Comparison of ENCODE assay signal across 8 cellular contexts in genomic region chr10:119177708-119178370, GRCh38. TPM values are rescaled to one million over a fixed set of nuclear protein-coding genes. Genes with fewer than 3 reads are reported as not detected.
DNase-seq lines count a peak whose midpoint lies in the region; ATAC-seq and TF ChIP-seq lines count a peak whose summit lies in the region.

No MANE protein-coding gene starts in this region.

- peaks cover 36% of the 10 kb centered on the region for H3K36me3 Mint-ChIP-seq in GM23338 (ENCODE audit: low read depth)
- H3K36me3 Mint-ChIP-seq in naive thymus-derived CD4-positive, alpha-beta T cell: peaks cover 0 to 13% (median 5%) of the 10 kb centered on the region in 5 donors

- TF ChIP-seq CTCF in GM23338 (conservative IDR thresholded peaks at IDR 0.05; ENCODE audit: low read depth in 2 of 2): no peak

- CTCF ChIA-PET in naive thymus-derived CD4-positive, alpha-beta T cell (lab: Charles Lee): no interaction called here

- H3K4me2 ChIP-seq in BLaER1 (peak overlapping the region; percentile 69), GM23338 (peak overlapping the region; percentile 95)

- peaks cover 19% of the 10 kb centered on the region for H4K20me1 ChIP-seq in BLaER1
- H4K20me1 ChIP-seq in GM23338 (replicated peaks; ENCODE audit: insufficient read depth): peaks cover 6% of the 10 kb centered on the region; the same call in 1 of the 2 replicates

- H3K9me3 Mint-ChIP-seq in GM23338: peaks cover 7% of the 10 kb centered on the region; the same call in 2 of the 3 replicates
- no peaks in the 10 kb centered on the region for H3K9me3 Mint-ChIP-seq in naive thymus-derived CD4-positive, alpha-beta T cell

- H3F3A ChIP-seq in GM23338 (replicated peaks; ENCODE audit: low read depth): peaks cover 8% of the 10 kb centered on the region; the same call in 1 of the 2 replicates

- peaks cover 23% of the 10 kb centered on the region for H3K4me1 ChIP-seq in BLaER1
- H3K4me1 ChIP-seq in GM23338 (ENCODE audit: insufficient read depth): 0 out of 2 replicates have a peak, but pooled peaks cover 5% of the 10 kb centered on the region
- peaks cover 7 to 13% of the 10 kb centered on the region in 2 donors for H3K4me1 ChIP-seq in naive thymus-derived CD4-positive, alpha-beta T cell (ENCODE audit: control insufficient read depth in 2 of 2, insufficient read depth in 2 of 2, low read length in 2 of 2)

- H3K27me3 Mint-ChIP-seq in GM23338 (ENCODE audit: insufficient read depth, low read depth, poor library complexity): peaks cover 11% of the 10 kb centered on the region
- no peaks in the 10 kb centered on the region for H3K27me3 Mint-ChIP-seq in naive thymus-derived CD4-positive, alpha-beta T cell

- H3K9ac ChIP-seq in BLaER1: peak overlapping the region; percentile 93

- ATAC-seq in GM23338: peak; percentile 7; the same call in 1 of the 3 replicates
- ATAC-seq in naive thymus-derived CD4-positive, alpha-beta T cell: peak; percentile 6
- no peak for ATAC-seq in HG03280 (IDR thresholded peaks at IDR 0.05; ENCODE audit: unreplicated experiment)

- no peaks in the 10 kb centered on the region for H3K27me3 ChIP-seq in BLaER1
- H3K27me3 ChIP-seq in GM23338 (ENCODE audit: insufficient read depth): no peaks in the 10 kb centered on the region
- H3K27me3 ChIP-seq in naive thymus-derived CD4-positive, alpha-beta T cell (ENCODE audit: control insufficient read depth in 2 of 2, insufficient read depth in 2 of 2, low read length in 2 of 2): no peaks in the 10 kb centered on the region

- DNase-seq in GM23338 (ENCODE audit: low spot score): no peak
- peak; percentile 51 for DNase-seq in RKO (ENCODE audit: low spot score)
- DNase-seq in naive thymus-derived CD4-positive, alpha-beta T cell: no peak
- DNase-seq in AG08395 (ENCODE audit: low spot score): no peak
- no peak for DNase-seq in NCI-H226

- H3K9me3 ChIP-seq in BLaER1: no peaks in the 10 kb centered on the region
- H3K9me3 ChIP-seq in naive thymus-derived CD4-positive, alpha-beta T cell (ENCODE audit: control insufficient read depth in 2 of 3, low read length in 3 of 3): no peaks in the 10 kb centered on the region

- H3K4me1 Mint-ChIP-seq in GM23338: no peaks in the 10 kb centered on the region; the same call in 2 of the 3 replicates
- peaks cover 13 to 48% (median 36%) of the 10 kb centered on the region in 7 donors for H3K4me1 Mint-ChIP-seq in naive thymus-derived CD4-positive, alpha-beta T cell

- intact Hi-C loops in naive thymus-derived CD4-positive, alpha-beta T cell (cut with micrococcal nuclease): loop anchor here (1.0 to 5.0 kb wide), 16 partner anchors 13 to 714 kb away; partner anchors contain the start of genes DENND10 (in 2 of the 2), EIF3A (in 2 of the 2), GRK5 (in 2 of the 2) and RGS10 (in 2 of the 2)

- peak overlapping the region; percentile 96 for H3K27ac Mint-ChIP-seq in GM23338
- peak overlapping the region; percentile 86 to 98 (median 93) for H3K27ac Mint-ChIP-seq in naive thymus-derived CD4-positive, alpha-beta T cell

- POLR2A ChIA-PET in naive thymus-derived CD4-positive, alpha-beta T cell (lab: Charles Lee): interaction anchor here (1.9 kb wide), 1 partner anchor 10 kb away, joined by 4 read pairs; no protein-coding TSS in a partner anchor

- H3K4me3 Mint-ChIP-seq in GM23338: peak overlapping the region; percentile 96
- peak overlapping the region; percentile 91 to 99 (median 96) for H3K4me3 Mint-ChIP-seq in naive thymus-derived CD4-positive, alpha-beta T cell

- peaks cover 48% of the 10 kb centered on the region for H3K79me2 ChIP-seq in GM23338 (replicated peaks; ENCODE audit: insufficient read depth)

- H3K4me3 ChIP-seq in BLaER1 (peak overlapping the region; percentile 88), GM23338 (peak overlapping the region; percentile 90)
- peak overlapping the region; percentile 97 for H3K4me3 ChIP-seq in naive thymus-derived CD4-positive, alpha-beta T cell (ENCODE audit: low read length)

- no peaks in the 10 kb centered on the region for H3K9me2 ChIP-seq in GM23338 (ENCODE audit: insufficient read depth)

- H3K27ac ChIP-seq in BLaER1 (peak overlapping the region; percentile 96), GM23338 (ENCODE audit: low read depth) (0 out of 2 replicates have a peak overlapping the region, but pooled peaks have one; percentile 51), cingulate gyrus (ENCODE audit: low read depth, low read length) (peak overlapping the region; percentile 97)
- peak overlapping the region; percentile 79 for H3K27ac ChIP-seq in naive thymus-derived CD4-positive, alpha-beta T cell (ENCODE audit: low read depth, low read length)

- H2AFZ ChIP-seq in GM23338: peak overlapping the region; percentile 56; the same call in 1 of the 2 replicates

- H3K36me3 ChIP-seq in BLaER1 (peaks cover 46% of the 10 kb centered on the region), GM23338 (ENCODE audit: insufficient read depth) (peaks cover 26% of the 10 kb centered on the region)
- H3K36me3 ChIP-seq in naive thymus-derived CD4-positive, alpha-beta T cell (ENCODE audit: control insufficient read depth in 2 of 3, insufficient read depth in 3 of 3, low read length in 3 of 3): peaks cover 0 to 26% (median 0%) of the 10 kb centered on the region in 3 experiments

TF ChIP-seq in GM23338, 12 proteins besides CTCF, POLR2A, EP300 and RAD21:
- TF ChIP-seq ZNF331 (CRISPR knock-in tag; IDR thresholded peaks at IDR 0.05; ENCODE audit: low read depth) (no peak), CREB1 (CRISPR knock-in tag; IDR thresholded peaks at IDR 0.05; ENCODE audit: low read depth) (no peak), ZNF114 (CRISPR knock-in tag; IDR thresholded peaks at IDR 0.05) (no peak), EZH2phosphoT487 (IDR thresholded peaks at IDR 0.05; ENCODE audit: unreplicated experiment) (no peak), EZH2 (IDR thresholded peaks at IDR 0.05; ENCODE audit: low read depth, unreplicated experiment) (no peak)
TF ChIP-seq in GM23338: peak in this region for 0.

RNA-seq across cellular contexts. Expression of gene PRDX3, which starts 0.8 kb away (rescaled TPM):
- 285 and 314 TPM in 2 replicates for total RNA-seq in GM23338 (2014; rRNA removed; shearing (Covaris generic))
- 262 and 275 TPM in 2 replicates for polyA plus RNA-seq in GM23338 (2016; fragmentation: Nextera tagmentation; extraction: Ambion mirVana)
- total RNA-seq in naive thymus-derived CD4-positive, alpha-beta T cell: 100 to 1,000 TPM in 1 of 5 experiments, 10 to 100 TPM in 4; 11.7 to 120 (median 35.4) TPM
- 10 to 100 TPM; 70.7 to 87.5 TPM for polyA plus RNA-seq in naive thymus-derived CD4-positive, alpha-beta T cell

RNA-seq across cellular contexts. Expression of gene SFXN4, which starts 12.3 kb away (rescaled TPM):
- total RNA-seq in GM23338 (2014; rRNA removed; shearing (Covaris generic)): 22.3 and 51.6 TPM in 2 replicates
- polyA plus RNA-seq in GM23338 (2016; fragmentation: Nextera tagmentation; extraction: Ambion mirVana): 18.6 and 20.1 TPM in 2 replicates
- total RNA-seq in naive thymus-derived CD4-positive, alpha-beta T cell: 10 to 100 TPM; 11.8 to 28.1 (median 23.1) TPM
- 10 to 100 TPM; 19.1 to 27.1 TPM for polyA plus RNA-seq in naive thymus-derived CD4-positive, alpha-beta T cell

RNA-seq across cellular contexts. Expression of gene GRK5, which starts 29.5 kb away (rescaled TPM):
- total RNA-seq in GM23338 (2014; rRNA removed; shearing (Covaris generic)): 0.74 and 2.0 TPM in 2 replicates
- 0.50 and 0.53 TPM in 2 replicates for polyA plus RNA-seq in GM23338 (2016; fragmentation: Nextera tagmentation; extraction: Ambion mirVana)
- total RNA-seq in naive thymus-derived CD4-positive, alpha-beta T cell: 10 to 100 TPM; 20.3 to 45.2 (median 34.2) TPM
- 10 to 100 TPM; 16.4 to 30.3 TPM for polyA plus RNA-seq in naive thymus-derived CD4-positive, alpha-beta T cell
